Comparison of ENCODE assay signal across 8 cellular contexts in the genomic region with DNA sequence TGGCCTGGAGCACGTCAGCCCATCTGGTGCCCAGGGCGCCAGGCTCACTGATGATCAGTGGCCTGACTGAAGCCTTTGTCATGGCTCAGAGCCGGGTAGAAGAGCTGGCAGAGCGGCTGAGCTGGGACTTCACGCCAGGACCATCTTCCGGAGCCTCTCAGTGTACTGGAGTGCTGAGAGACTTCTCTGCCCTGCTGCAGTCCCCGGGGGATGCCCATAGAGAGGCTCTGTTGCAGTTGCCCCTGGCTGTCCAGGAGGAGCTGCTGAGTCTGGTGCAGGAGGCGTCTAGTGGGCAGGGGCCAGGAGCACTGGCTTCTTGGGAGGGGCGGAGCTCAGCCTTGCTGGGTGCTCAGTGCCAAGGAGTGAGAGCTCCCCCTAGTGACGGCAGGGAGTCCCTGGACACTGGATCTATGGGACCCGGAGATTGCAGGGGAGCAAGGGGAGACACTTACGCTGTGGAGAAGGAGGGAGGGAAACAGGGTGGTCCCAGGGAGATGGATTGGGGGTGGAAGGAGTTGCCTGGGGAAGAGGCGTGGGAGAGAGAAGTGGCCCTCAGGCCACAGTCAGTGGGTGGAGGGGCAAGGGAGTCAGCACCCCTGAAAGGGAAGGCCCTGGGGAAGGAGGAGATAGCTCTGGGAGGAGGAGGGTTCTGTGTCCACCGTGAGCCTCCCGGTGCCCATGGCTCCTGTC. TPM values are rescaled to one million over a fixed set of nuclear protein-coding genes. Genes with fewer than 3 reads are reported as not detected.
A peak's percentile ranks its signal among the peaks of the same experiment; 100 is the strongest.
DNase-seq lines count a peak whose midpoint lies in the region; ATAC-seq and TF ChIP-seq lines count a peak whose summit lies in the region.

No MANE protein-coding gene starts in this region.

- TF ChIP-seq POLR2A in NB4 (IDR thresholded peaks at IDR 0.05; ENCODE audit: extremely low read depth, insufficient read length) (no peak), transverse colon (IDR thresholded peaks at IDR 0.05) (no peak)

- H3K27ac ChIP-seq in SK-N-SH (ENCODE audit: low read depth in 2 of 2, low read length in 1 of 2): peak overlapping the region in 1 of 2 experiments; percentile 40; a peak in 1 of 4 replicates
- no peak overlapping the region for H3K27ac ChIP-seq in trophoblast cell (ENCODE audit: low read depth, low read length)
- peak overlapping the region; percentile 92 to 97 (median 96) for H3K27ac ChIP-seq in transverse colon

- no peaks in the 10 kb centered on the region for H3K9me3 Mint-ChIP-seq in activated naive CD4-positive, alpha-beta T cell treated with anti-CD3 and anti-CD28 coated beads, Interleukin-2, amount 50 U/mL, for 24 hours
- no peaks in the 10 kb centered on the region for H3K9me3 Mint-ChIP-seq in glutamatergic neuron (ENCODE audit: unreplicated experiment)

- TF ChIP-seq EP300 in SK-N-SH (IDR thresholded peaks at IDR 0.05; ENCODE audit: borderline replicate concordance in 1 of 2, low read depth in 1 of 2, low read length in 1 of 2) (no peak), transverse colon (IDR thresholded peaks at IDR 0.05; ENCODE audit: low read depth) (no peak)

- TF ChIP-seq CTCF in GM10266 (IDR thresholded peaks at IDR 0.05; ENCODE audit: control insufficient read depth, insufficient read depth, low read depth, missing control alignments) (peak; percentile 90), NB4 (IDR thresholded peaks at IDR 0.05; ENCODE audit: low read depth, low read length) (peak; percentile 96), SK-N-SH (IDR thresholded peaks at IDR 0.05) (peak; percentile 96), glutamatergic neuron (IDR thresholded peaks at IDR 0.05; ENCODE audit: partially characterized antibody, unreplicated experiment) (peak; percentile 88), transverse colon (IDR thresholded peaks at IDR 0.05) (peak; percentile 88 to 98 (median 94))

- H3K9me2 ChIP-seq in SK-N-SH: no peaks in the 10 kb centered on the region

- no peak overlapping the region for H2BK12ac ChIP-seq in trophoblast cell (ENCODE audit: low read length)

- H3K27ac Mint-ChIP-seq in activated naive CD4-positive, alpha-beta T cell treated with anti-CD3 and anti-CD28 coated beads, Interleukin-2, amount 50 U/mL, for 24 hours: peak overlapping the region; percentile 73
- H3K27ac Mint-ChIP-seq in glutamatergic neuron (ENCODE audit: unreplicated experiment): no peak overlapping the region

- H4K91ac ChIP-seq in trophoblast cell (ENCODE audit: low read depth, low read length): no peak overlapping the region

- H3K36me3 ChIP-seq in SK-N-SH (replicated peaks in 1 of 2; ENCODE audit: control insufficient read depth in 1 of 2, insufficient read depth in 2 of 2, low read length in 1 of 2): peaks cover 22 to 31% of the 10 kb centered on the region in 2 experiments
- H3K36me3 ChIP-seq in trophoblast cell (ENCODE audit: control insufficient read depth in 1 of 2, insufficient read depth in 2 of 2, low read length in 2 of 2): peaks cover 17 to 22% of the 10 kb centered on the region in 2 experiments
- H3K36me3 ChIP-seq in transverse colon: peaks cover 0 to 17% (median 6%) of the 10 kb centered on the region in 4 donors

- CTCF ChIA-PET in SK-N-SH (lab: Yijun Ruan, JAX): interaction anchor here (0.6 to 16.4 kb wide), 51 partner anchors 9 to 270 kb away, joined by 3 to 445 read pairs (median 5); partner anchors contain the start of genes ADCY4, CIDEB, IPO4 and IRF9

- H3K4me2 ChIP-seq in SK-N-SH: peak overlapping the region; percentile 98
- peak overlapping the region; percentile 79 for H3K4me2 ChIP-seq in trophoblast cell (ENCODE audit: low read length)

- H3K27me3 ChIP-seq in SK-N-SH (ENCODE audit: insufficient read depth) (no peaks in the 10 kb centered on the region), trophoblast cell (ENCODE audit: insufficient read depth, low read length) (no peaks in the 10 kb centered on the region), transverse colon (no peaks in the 10 kb centered on the region)

- H2AFZ ChIP-seq in SK-N-SH (ENCODE audit: low read depth) (no peak overlapping the region), trophoblast cell (ENCODE audit: insufficient read depth, low read length, poor library complexity) (no peak overlapping the region)

- no peak overlapping the region for H3K4ac ChIP-seq in trophoblast cell (ENCODE audit: low read depth, low read length)

- TF ChIP-seq RAD21 in SK-N-SH (IDR thresholded peaks at IDR 0.05; ENCODE audit: low read length): peak; percentile 94

- DNase-seq in GM10266 (ENCODE audit: extremely low spot score) (peak; percentile 91), NB4 (ENCODE audit: low read depth) (peak; percentile 95), SK-N-SH (peak; percentile 93), glutamatergic neuron (peak; percentile 93), trophoblast cell (peak; percentile 85 to 93), transverse colon (peak; percentile 94)

- no peak overlapping the region for H2BK120ac ChIP-seq in trophoblast cell (ENCODE audit: insufficient read depth, low read length, poor library complexity)

- peaks cover 19% of the 10 kb centered on the region for H3F3A ChIP-seq in SK-N-SH (replicated peaks; ENCODE audit: insufficient read depth)

- no peak overlapping the region for H4K8ac ChIP-seq in trophoblast cell (ENCODE audit: low read depth, low read length)

- in situ Hi-C loops in transverse colon (cut with MboI; ENCODE audit: low pct_ligation_motif_present in 1 of 4, low pct_unique_long_range_greater_than_20kb in 1 of 4, low sequenced_read_pairs in 3 of 4): loop anchor here (5.0 to 25.0 kb wide), 7 partner anchors 67 to 194 kb away; partner anchors contain the start of genes TINF2 (in 4 of the 4), ADCY4 (in 3 of the 4), GMPR2 (in 3 of the 4) and NEDD8 (in 3 of the 4)

- peak; percentile 40 for ATAC-seq in HG02571 (IDR thresholded peaks at IDR 0.05; ENCODE audit: unreplicated experiment)

- H3K79me2 ChIP-seq in SK-N-SH (ENCODE audit: insufficient read depth): peaks cover 31% of the 10 kb centered on the region
- H3K79me2 ChIP-seq in trophoblast cell (ENCODE audit: control insufficient read depth, insufficient read depth, low read length, poor library complexity): peaks cover 7% of the 10 kb centered on the region

- H3K4me1 ChIP-seq in SK-N-SH (ENCODE audit: control insufficient read depth in 1 of 2, insufficient read depth in 2 of 2, low read depth in 1 of 2, low read length in 1 of 2): peaks cover 21 to 26% of the 10 kb centered on the region in 2 experiments; a peak in 2 of 4 replicates
- H3K4me1 ChIP-seq in trophoblast cell (ENCODE audit: control insufficient read depth in 1 of 2, insufficient read depth in 2 of 2, low read length in 2 of 2): peaks cover 10 to 18% of the 10 kb centered on the region in 2 experiments
- H3K4me1 ChIP-seq in transverse colon: peaks cover 24 to 57% (median 46%) of the 10 kb centered on the region in 4 donors

- intact Hi-C loops in transverse colon (cut with DNase I; ENCODE audit: low total_unique reads): loop anchor here (2.0 kb wide), 1 partner anchor 63 kb away; the partner anchor contains the start of gene NFATC4

- WGBS in SK-N-SH (ENCODE audit: low lambda C conversion rate): 30% methylated on average over 11 of the region's 15 CpGs
- WGBS in trophoblast cell (ENCODE audit: extremely low coverage, insufficient coverage, insufficient read length): no CpG with 5 or more reads among the region's 15 CpGs
- WGBS in transverse colon (ENCODE audit: low coverage in 1 of 2), 2 donors: 35 to 60% methylated on average over 1 to 14 of the region's 15 CpGs

- POLR2A ChIA-PET in SK-N-SH (lab: Yijun Ruan, JAX): interaction anchor here (0.7 to 3.9 kb wide), 12 partner anchors 12 to 189 kb away, joined by 3 to 37 read pairs (median 4); partner anchors contain the start of gene TINF2

- peaks cover 47% of the 10 kb centered on the region for H3K4me1 Mint-ChIP-seq in activated naive CD4-positive, alpha-beta T cell treated with anti-CD3 and anti-CD28 coated beads, Interleukin-2, amount 50 U/mL, for 24 hours
- H3K4me1 Mint-ChIP-seq in glutamatergic neuron (ENCODE audit: low read depth, unreplicated experiment): peaks cover 2% of the 10 kb centered on the region

- H3K9me3 ChIP-seq in SK-N-SH (no peaks in the 10 kb centered on the region), trophoblast cell (ENCODE audit: insufficient read depth, low read depth, low read length) (peaks cover 3% of the 10 kb centered on the region), transverse colon (no peaks in the 10 kb centered on the region)

- peaks cover 12% of the 10 kb centered on the region for H3K79me1 ChIP-seq in trophoblast cell (ENCODE audit: low read length)

- H4K12ac ChIP-seq in trophoblast cell (ENCODE audit: low read depth, low read length): no peak overlapping the region

- peak overlapping the region; percentile 16 for H3K14ac ChIP-seq in trophoblast cell (ENCODE audit: low read length)

- H3K23ac ChIP-seq in trophoblast cell (ENCODE audit: low read length): no peak overlapping the region

- peak overlapping the region; percentile 3 for H3K18ac ChIP-seq in trophoblast cell (ENCODE audit: low read length)

- H3K9ac ChIP-seq in SK-N-SH (no peak overlapping the region), trophoblast cell (ENCODE audit: low read length) (no peak overlapping the region)

- H2AK5ac ChIP-seq in trophoblast cell (ENCODE audit: low read length): peak overlapping the region; percentile 13

- peak overlapping the region; percentile 69 for H3K4me3 ChIP-seq in NB4 (ENCODE audit: low read depth, low read length)
- H3K4me3 ChIP-seq in SK-N-SH (ENCODE audit: low read depth in 2 of 2, low read length in 1 of 2): peak overlapping the region; percentile 71 to 87
- no peak overlapping the region for H3K4me3 ChIP-seq in trophoblast cell (ENCODE audit: low read depth, low read length)
- H3K4me3 ChIP-seq in transverse colon: peak overlapping the region in 2 of 4 donors; percentile 61 to 85

- no peaks in the 10 kb centered on the region for H3K27me3 Mint-ChIP-seq in activated naive CD4-positive, alpha-beta T cell treated with anti-CD3 and anti-CD28 coated beads, Interleukin-2, amount 50 U/mL, for 24 hours
- H3K27me3 Mint-ChIP-seq in glutamatergic neuron (ENCODE audit: unreplicated experiment): peaks cover 2% of the 10 kb centered on the region

- H3K4me3 Mint-ChIP-seq in activated naive CD4-positive, alpha-beta T cell treated with anti-CD3 and anti-CD28 coated beads, Interleukin-2, amount 50 U/mL, for 24 hours: peak overlapping the region; percentile 92
- H3K4me3 Mint-ChIP-seq in glutamatergic neuron (ENCODE audit: unreplicated experiment): peak overlapping the region; percentile 6

- peaks cover 11% of the 10 kb centered on the region for H3K36me3 Mint-ChIP-seq in activated naive CD4-positive, alpha-beta T cell treated with anti-CD3 and anti-CD28 coated beads, Interleukin-2, amount 50 U/mL, for 24 hours
- no peaks in the 10 kb centered on the region for H3K36me3 Mint-ChIP-seq in glutamatergic neuron (ENCODE audit: unreplicated experiment)

- H2BK5ac ChIP-seq in trophoblast cell (ENCODE audit: low read depth, low read length, poor library complexity): no peak overlapping the region

- peaks cover 16% of the 10 kb centered on the region for H4K20me1 ChIP-seq in SK-N-SH (ENCODE audit: insufficient read depth)

RNA-seq across cellular contexts. Expression of gene KHNYN, which starts 2.0 kb away (rescaled TPM):
- polyA plus RNA-seq in SK-N-SH (2012; rRNA removed): 18.3 and 21.8 TPM in 2 replicates
- 9.9 and 13.6 TPM in 2 replicates for polyA plus RNA-seq in SK-N-SH (2012; cell fraction: cytosol; rRNA removed)
- 43.9 and 56.3 TPM in 2 replicates for polyA plus RNA-seq in SK-N-SH (2012; cell fraction: nucleus; rRNA removed)
- 28.9 TPM for total RNA-seq in glutamatergic neuron (ENCODE audit: unreplicated experiment)
- polyA plus RNA-seq in trophoblast cell (2013): 24.7 and 26.0 TPM in 2 replicates
- total RNA-seq in transverse colon: 100 to 1,000 TPM in 2 of 4 donors, 10 to 100 TPM in 2; 65.7 to 129 (median 101) TPM

RNA-seq across cellular contexts. Expression of gene CBLN3, which starts 2.2 kb away (rescaled TPM):
- 1.8 TPM in 2 replicates for polyA plus RNA-seq in SK-N-SH (2012; rRNA removed)
- 0.92 and 0.93 TPM in 2 replicates for polyA plus RNA-seq in SK-N-SH (2012; cell fraction: cytosol; rRNA removed)
- 12.6 and 14.2 TPM in 2 replicates for polyA plus RNA-seq in SK-N-SH (2012; cell fraction: nucleus; rRNA removed)
- total RNA-seq in glutamatergic neuron (ENCODE audit: unreplicated experiment) (0.51 TPM), transverse colon (1 to 10 TPM in 3 of 4 donors, under 1 TPM in 1; 0.79 to 9.7 (median 1.6) TPM)
- 0.46 and 0.67 TPM in 2 replicates for polyA plus RNA-seq in trophoblast cell (2013)

RNA-seq across cellular contexts. Expression of gene SDR39U1, which starts 10.9 kb away (rescaled TPM):
- 81.8 and 88.4 TPM in 2 replicates for polyA plus RNA-seq in SK-N-SH (2012; rRNA removed)
- 41.3 and 52.9 TPM in 2 replicates for polyA plus RNA-seq in SK-N-SH (2012; cell fraction: cytosol; rRNA removed)
- polyA plus RNA-seq in SK-N-SH (2012; cell fraction: nucleus; rRNA removed): 292 and 320 TPM in 2 replicates
- 70.4 TPM for total RNA-seq in glutamatergic neuron (ENCODE audit: unreplicated experiment)
- 25.9 and 26.1 TPM in 2 replicates for polyA plus RNA-seq in trophoblast cell (2013)
- total RNA-seq in transverse colon: 100 to 1,000 TPM in 1 of 4 donors, 10 to 100 TPM in 3; 18.3 to 202 (median 39.3) TPM

RNA-seq across cellular contexts. Expression of gene NYNRIN, which starts 32.9 kb away (rescaled TPM):
- 4.7 and 4.8 TPM in 2 replicates for polyA plus RNA-seq in SK-N-SH (2012; rRNA removed)
- 1.7 and 2.7 TPM in 2 replicates for polyA plus RNA-seq in SK-N-SH (2012; cell fraction: cytosol; rRNA removed)
- 6.6 and 8.6 TPM in 2 replicates for polyA plus RNA-seq in SK-N-SH (2012; cell fraction: nucleus; rRNA removed)
- 33.5 TPM for total RNA-seq in glutamatergic neuron (ENCODE audit: unreplicated experiment)
- 28.6 and 29.2 TPM in 2 replicates for polyA plus RNA-seq in trophoblast cell (2013)
- 10 to 100 TPM in 1 of 4 donors, 1 to 10 TPM in 3; 2.6 to 11.4 (median 9.0) TPM for total RNA-seq in transverse colon
